Comparison of ENCODE assay signal across 17 cellular contexts in the genomic region with DNA sequence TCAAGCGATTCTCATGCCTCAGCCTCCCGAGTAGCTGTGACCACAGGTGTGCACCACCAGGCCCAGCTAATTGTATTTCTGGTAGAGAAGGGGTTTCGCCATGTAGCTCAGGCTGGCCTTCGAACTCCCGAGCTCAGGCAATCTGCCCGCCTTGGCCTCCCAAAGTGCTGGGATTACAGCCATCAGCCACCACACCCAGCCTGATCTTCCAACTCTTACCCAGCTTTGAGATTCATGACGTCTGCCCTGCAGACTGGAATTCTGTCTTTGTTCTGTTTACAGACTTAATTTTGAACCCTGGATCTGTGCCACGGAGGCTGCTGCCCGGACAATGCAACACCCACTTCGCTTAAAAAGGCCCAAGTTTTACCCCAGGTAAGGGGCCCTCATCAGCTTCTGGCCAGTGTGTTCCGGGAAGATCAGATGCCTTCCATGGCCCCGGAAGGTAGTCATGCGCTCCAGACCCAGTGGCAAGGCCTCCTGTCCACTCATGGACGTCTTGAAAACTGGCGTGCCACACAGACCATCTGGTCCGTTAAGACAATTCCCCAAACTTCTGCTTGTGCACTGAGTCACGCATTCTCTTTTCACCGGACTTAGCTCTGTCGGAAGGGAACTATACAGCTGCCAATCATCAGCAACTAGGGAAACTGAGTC. TPM values are rescaled to one million over a fixed set of nuclear protein-coding genes. Genes with fewer than 3 reads are reported as not detected.
A peak's percentile ranks its signal among the peaks of the same experiment; 100 is the strongest.
DNase-seq lines count a peak whose midpoint lies in the region; ATAC-seq and TF ChIP-seq lines count a peak whose summit lies in the region.
"Had no signal": no experiment of that assay in that cellular context is flagged by ENCODE, and none has a peak within 500 bp of the region (broad histone marks: within the 10 kb centered on the region; RNA-seq: fewer than 3 reads in every experiment).

No MANE protein-coding gene starts in this region.

- H3K4me1 Mint-ChIP-seq in chondrocyte (ENCODE audit: low read depth) = peaks cover 65% of the 10 kb centered on the region
- H3K4me1 Mint-ChIP-seq: memory B cell had no signal

- 74 to 83% methylated on average over 19 of the region's 19 CpGs for WGBS in lung, 2 donors
- 73 to 83% (median 79%) methylated on average over 19 of the region's 19 CpGs for WGBS in stomach, 5 donors
- 83 to 85% methylated on average over 19 of the region's 19 CpGs for whole genome bisulfite sequencing in tibial nerve, 2 donors

- no peaks in the 10 kb centered on the region for H3K27me3 ChIP-seq in MG63
- no peaks in the 10 kb centered on the region for H3K27me3 ChIP-seq in lung (ENCODE audit: control insufficient read depth, insufficient read depth)
- peaks cover 0 to 21% (median 10%) of the 10 kb centered on the region in 3 donors for H3K27me3 ChIP-seq in stomach
- no peaks in the 10 kb centered on the region for H3K27me3 ChIP-seq in tibial nerve

- H3K9me3 Mint-ChIP-seq in chondrocyte (ENCODE audit: low read depth) = peaks cover 5% of the 10 kb centered on the region
- H3K9me3 Mint-ChIP-seq: activated B cell treated with CpG ODN at 0.5 μM for 24 hours, memory B cell had no signal

- TF ChIP-seq EP300 in stomach (IDR thresholded peaks at IDR 0.05) (no peak), tibial nerve (IDR thresholded peaks at IDR 0.05) (no peak)

- TF ChIP-seq CTCF in chondrocyte (IDR thresholded peaks at IDR 0.05) (no peak), lung (IDR thresholded peaks at IDR 0.05; ENCODE audit: control extremely low read depth, extremely low read depth) (no peak), stomach (IDR thresholded peaks at IDR 0.05) (no peak), tibial nerve (IDR thresholded peaks at IDR 0.05) (no peak)

- no peak overlapping the region for H3K4me3 Mint-ChIP-seq in chondrocyte (ENCODE audit: unreplicated experiment)
- H3K4me3 Mint-ChIP-seq: activated B cell treated with CpG ODN at 0.5 μM for 24 hours, memory B cell had no signal

- H3K9me3 ChIP-seq in MG63 (peaks cover 5% of the 10 kb centered on the region), lung (ENCODE audit: control insufficient read depth in 2 of 2, insufficient read depth in 1 of 2, low read length in 1 of 2) (no peaks in the 10 kb centered on the region), stomach (peaks cover 0 to 9% (median 4%) of the 10 kb centered on the region in 4 donors), tibial nerve (peaks cover 0 to 10% (median 2%) of the 10 kb centered on the region in 4 donors)

- H3K27ac ChIP-seq in lung (ENCODE audit: low read depth in 1 of 2, low read length in 1 of 2) (peak overlapping the region; percentile 17 to 20), stomach (peak overlapping the region in 4 of 5 donors; percentile 50 to 98 (median 74)), tibial nerve (peak overlapping the region in 1 of 4 donors; percentile 70)

- ATAC-seq in lung (ENCODE audit: insufficient read depth, low FRiP score) = no peak
- ATAC-seq: esophagus mucosa had no signal

- H3K36me3 ChIP-seq in MG63 (peaks cover 79% of the 10 kb centered on the region), lung (ENCODE audit: control insufficient read depth in 2 of 2, insufficient read depth in 2 of 2, low read length in 2 of 2) (no peaks in the 10 kb centered on the region), stomach (no peaks in the 10 kb centered on the region), tibial nerve (peaks cover 0 to 10% (median 0%) of the 10 kb centered on the region in 3 donors)

- TF ChIP-seq POLR2A in stomach (IDR thresholded peaks at IDR 0.05) = no peak
- no peak for TF ChIP-seq POLR2A in tibial nerve (IDR thresholded peaks at IDR 0.05)

- H3K4me3 ChIP-seq in MG63 (no peak overlapping the region), lung (no peak overlapping the region), stomach (no peak overlapping the region), tibial nerve (no peak overlapping the region)

- DNase-seq in MG63 (peak; percentile 63), chondrocyte (ENCODE audit: low spot score) (peak; percentile 36), lung (ENCODE audit: low spot score) (no peak), stomach (no peak), NOMO-1 treated with dmso at 0.1 percent for 144 hours (lab: John Stamatoyannopoulos, UW; ENCODE audit: unreplicated experiment) (no peak), tibial nerve (ENCODE audit: low spot score in 2 of 2) (no peak), NCI-H345 treated with DMSO at 0.1 percent for 48 hours (lab: John Stamatoyannopoulos, UW; ENCODE audit: unreplicated experiment) (no peak)
- no peak for DNase-seq in activated naive CD4-positive, alpha-beta T cell treated with anti-CD3 and anti-CD28 coated beads, Interleukin-2, amount 50 U/mL, for 16 hours
- DNase-seq: activated B cell treated with CpG ODN at 0.5 μM for 24 hours; activated T-cell treated with anti-CD3 and anti-CD28 coated beads, Interleukin-2, amount 50 U/mL, for 1 hour; DND-41; NCI-H1092 treated with DMSO at 0.1 percent for 48 hours; NCI-H2227 treated with DMSO at 0.1 percent for 48 hours; nucleus accumbens; substantia nigra had no signal

- H3K4me1 ChIP-seq in lung (ENCODE audit: control insufficient read depth in 2 of 2, insufficient read depth in 2 of 2, low read length in 2 of 2) = peaks cover 0 to 23% of the 10 kb centered on the region in 2 donors
- H3K4me1 ChIP-seq in stomach = peaks cover 0 to 55% (median 20%) of the 10 kb centered on the region in 4 donors
- H3K4me1 ChIP-seq in tibial nerve = peaks cover 0 to 43% (median 7%) of the 10 kb centered on the region in 4 donors

- peaks cover 5% of the 10 kb centered on the region for H3K36me3 Mint-ChIP-seq in chondrocyte (ENCODE audit: low read depth)
- H3K36me3 Mint-ChIP-seq: memory B cell had no signal

- H3K27me3 Mint-ChIP-seq in chondrocyte (ENCODE audit: low read depth) = no peaks in the 10 kb centered on the region

- intact Hi-C loops in stomach (cut with DNase I; ENCODE audit: low total_unique reads) = no loop called here

- H3K27ac Mint-ChIP-seq in chondrocyte (ENCODE audit: unreplicated experiment) = peak overlapping the region; percentile 60
- H3K27ac Mint-ChIP-seq: activated B cell treated with CpG ODN at 0.5 μM for 24 hours, memory B cell had no signal

RNA-seq across cellular contexts. Expression of gene PXDN, which starts 5.5 kb away (rescaled TPM):
- total RNA-seq in MG63 (2014; rRNA removed; shearing (Covaris generic); ENCODE audit: low replicate concordance) = 204 and 346 TPM in 2 replicates
- total RNA-seq in chondrocyte (499 to 576 TPM (median 571 TPM) in 3 replicates), lung (100 to 1,000 TPM in 1 of 2 donors, 10 to 100 TPM in 1; 38.6 to 198 TPM), stomach (10 to 100 TPM; 24.9 to 71.6 (median 42.0) TPM), tibial nerve (10 to 100 TPM; 40.4 to 72.6 (median 52.4) TPM)
- polyA plus RNA-seq in lung (10 to 100 TPM; 10.6 to 51.7 TPM), stomach (1 to 10 TPM; 3.3 to 8.0 (median 5.0) TPM)

Comparison
In these comparisons a context has a peak if more than half of its experiments do, and no peak if none do; other contexts are left out.
1. DNase-seq: peak in MG63 (single experiment) and chondrocyte (single experiment); none in lung (single experiment), stomach (single experiment), NOMO-1 treated with dmso at 0.1 percent for 144 hours (single experiment), tibial nerve (0 of 2), activated naive CD4-positive, alpha-beta T cell treated with anti-CD3 and anti-CD28 coated beads, Interleukin-2, amount 50 U/mL, for 16 hours (single experiment) and NCI-H345 treated with DMSO at 0.1 percent for 48 hours (single experiment).